Comparison of ENCODE assay signal across 31 cellular contexts in the genomic region with DNA sequence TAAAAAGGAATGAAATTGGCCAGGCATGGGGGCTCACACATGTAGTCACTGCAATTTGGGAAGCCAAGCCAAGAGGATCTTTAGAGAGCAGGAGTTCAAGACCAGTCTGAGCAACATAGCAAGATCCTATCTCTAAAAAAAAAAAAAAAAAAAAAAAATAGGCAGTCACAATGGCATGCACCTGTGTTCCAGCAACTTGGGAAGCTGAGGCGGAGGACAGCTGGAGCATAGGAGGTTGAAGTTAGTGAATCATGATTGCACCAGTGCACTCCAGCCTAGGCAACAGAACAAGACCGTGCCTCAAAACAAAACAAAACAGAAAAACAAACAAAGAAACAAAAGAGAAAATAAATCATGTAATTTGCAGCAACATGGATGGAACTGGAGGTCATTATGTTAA. TPM values are rescaled to one million over a fixed set of nuclear protein-coding genes. Genes with fewer than 3 reads are reported as not detected.
"Had no signal": no experiment of that assay in that cellular context is flagged by ENCODE, and none has a peak within 500 bp of the region (broad histone marks: within the 10 kb centered on the region; RNA-seq: fewer than 3 reads in every experiment).

No MANE protein-coding gene starts in this region.

- DNase-seq: activated CD4-positive, alpha-beta memory T cell treated with anti-CD3 and anti-CD28 coated beads, Interleukin-2, amount 10 ng/mL, durations not matched to agents 7 days and 5 days; activated CD4-positive, alpha-beta T cell treated with anti-CD3 and anti-CD28 coated beads for 1 hour; activated CD4-positive, alpha-beta T cell treated with anti-CD3 and anti-CD28 coated beads for 48 hours; activated CD4-positive, CD25-positive, alpha-beta regulatory T cell; activated CD8-positive, alpha-beta memory T cell treated with anti-CD3 and anti-CD28 coated beads for 24 hours; activated CD8-positive, alpha-beta memory T cell treated with anti-CD3 and anti-CD28 coated beads, Interleukin-2, amount 10 ng/mL, durations not matched to agents 7 days and 5 days; activated CD8-positive, alpha-beta memory T cell treated with anti-CD3 and anti-CD28 coated beads, Interleukin-2, amount 50 U/mL, for 48 hours; activated effector memory CD4-positive, alpha-beta T cell treated with Interleukin-2 at 50 U/mL for 16 hours; activated naive CD4-positive, alpha-beta T cell treated with anti-CD3 and anti-CD28 coated beads, Interleukin-2, amount 10 ng/mL, durations not matched to agents 7 days and 5 days; activated naive CD8-positive, alpha-beta T cell treated with anti-CD3 and anti-CD28 coated beads, Interleukin-2, amount 50 U/mL, for 24 hours; activated T-cell treated with anti-CD3 and anti-CD28 coated beads, Interleukin-2, amount 50 U/mL, for 48 hours; anterior cingulate cortex; caudate nucleus; cerebellar nuclear complex; Karpas-422; KBM-7; MG63; NCI-H1048; NCI-H1105 treated with DMSO at 0.1 percent for 48 hours; NCI-H146; NCI-H187 treated with DMSO at 0.1 percent for 48 hours; NCI-H2081; NCI-H446; NCI-H510A treated with DMSO at 0.1 percent for 48 hours; NCI-H526 treated with DMSO at 0.1 percent for 48 hours; SHP77; SJCRH30; T1000; WERI-Rb-1 had no signal

- ATAC-seq: activated CD8-positive, alpha-beta memory T cell treated with anti-CD3 and anti-CD28 coated beads, Interleukin-2, amount 10 ng/mL, durations not matched to agents 7 days and 5 days; activated naive CD8-positive, alpha-beta T cell treated with anti-CD3 and anti-CD28 coated beads, Interleukin-2, amount 50 U/mL, for 24 hours; Panc1 had no signal

RNA-seq across cellular contexts. Expression of a gene that starts 33.7 kb away (rescaled TPM):
- total RNA-seq: T-helper 1 cell treated with Interleukin-12 subunit alpha and Interleukin-12 subunit beta and Interleukin-4 antibody, amounts not matched to agents 30 ng/mL and 1 ng/mL, for 36 hours had no signal
